ENCODE assay signal across 8 cellular contexts in genomic region chr2:29011650-29012060, GRCh38. TPM values are rescaled to one million over a fixed set of nuclear protein-coding genes. Genes with fewer than 3 reads are reported as not detected.
DNase-seq lines count a peak whose midpoint lies in the region; ATAC-seq lines count a peak whose summit lies in the region.

No MANE protein-coding gene starts in this region.

- no peak overlapping the region for H3K4me3 ChIP-seq in thymus (ENCODE audit: low read length)

- H3K4me1 Mint-ChIP-seq in T-cell, result peaks cover 78 to 81% (median 80%) of the 10 kb centered on the region in 3 donors
- H3K4me1 Mint-ChIP-seq in activated naive CD8-positive, alpha-beta T cell treated with anti-CD3 and anti-CD28 coated beads, Interleukin-2, amount 10 ng/mL, durations not matched to agents 7 days and 5 days, result peaks cover 71% of the 10 kb centered on the region

- peaks cover 1% of the 10 kb centered on the region for H3K9me3 ChIP-seq in thymus (ENCODE audit: control insufficient read depth)

- CTCF ChIA-PET in T-cell (lab: Charles Lee), result interaction anchor here (0.5 to 1.9 kb wide), 9 partner anchors 11 to 1306 kb away, joined by 3 to 28 read pairs (median 3); no protein-coding TSS in a partner anchor

- no peaks in the 10 kb centered on the region for H3K27me3 ChIP-seq in thymus (ENCODE audit: control insufficient read depth, insufficient read depth)

- DNase-seq in G401 (ENCODE audit: low spot score), result peak; percentile 19
- peak; percentile 55 to 94 (median 88) for DNase-seq in T-cell
- peak; percentile 68 for DNase-seq in activated naive CD8-positive, alpha-beta T cell treated with anti-CD3 and anti-CD28 coated beads, Interleukin-2, amount 10 ng/mL, durations not matched to agents 7 days and 5 days
- DNase-seq in myocyte (ENCODE audit: low read depth), result peak; percentile 99
- DNase-seq in NCI-H1436 (lab: John Stamatoyannopoulos, UW), result no peak

- in situ Hi-C loops in G401 (cut with HindIII; ENCODE audit: low sequenced_read_pairs), result no loop called here

- peak overlapping the region; percentile 52 to 72 (median 66) for H3K4me3 Mint-ChIP-seq in T-cell
- peak overlapping the region; percentile 89 for H3K4me3 Mint-ChIP-seq in activated naive CD8-positive, alpha-beta T cell treated with anti-CD3 and anti-CD28 coated beads, Interleukin-2, amount 10 ng/mL, durations not matched to agents 7 days and 5 days

- H3K9me3 Mint-ChIP-seq in T-cell, result no peaks in the 10 kb centered on the region
- no peaks in the 10 kb centered on the region for H3K9me3 Mint-ChIP-seq in activated naive CD8-positive, alpha-beta T cell treated with anti-CD3 and anti-CD28 coated beads, Interleukin-2, amount 10 ng/mL, durations not matched to agents 7 days and 5 days

- ATAC-seq in T-cell (replicated peaks in 1 of 4), result peak; percentile 39 to 81 (median 46)
- peak; percentile 24 for ATAC-seq in activated naive CD8-positive, alpha-beta T cell treated with anti-CD3 and anti-CD28 coated beads, Interleukin-2, amount 10 ng/mL, durations not matched to agents 7 days and 5 days (ENCODE audit: low read depth)
- no peak for ATAC-seq in GM18511 (IDR thresholded peaks at IDR 0.05; ENCODE audit: unreplicated experiment)
- ATAC-seq in GM21825 (IDR thresholded peaks at IDR 0.05; ENCODE audit: unreplicated experiment), result no peak

- H3K36me3 Mint-ChIP-seq in T-cell, result no peaks in the 10 kb centered on the region
- peaks cover 3% of the 10 kb centered on the region for H3K36me3 Mint-ChIP-seq in activated naive CD8-positive, alpha-beta T cell treated with anti-CD3 and anti-CD28 coated beads, Interleukin-2, amount 10 ng/mL, durations not matched to agents 7 days and 5 days

- no peaks in the 10 kb centered on the region for H3K27me3 Mint-ChIP-seq in T-cell
- H3K27me3 Mint-ChIP-seq in activated naive CD8-positive, alpha-beta T cell treated with anti-CD3 and anti-CD28 coated beads, Interleukin-2, amount 10 ng/mL, durations not matched to agents 7 days and 5 days, result no peaks in the 10 kb centered on the region

- 3% methylated on average over 14 of the region's 14 CpGs for WGBS in thymus

- H3K4me1 ChIP-seq in thymus (ENCODE audit: control insufficient read depth, insufficient read depth, low read length), result peaks cover 76% of the 10 kb centered on the region

- peak overlapping the region; percentile 98 to 100 for H3K27ac Mint-ChIP-seq in T-cell
- peak overlapping the region; percentile 99 for H3K27ac Mint-ChIP-seq in activated naive CD8-positive, alpha-beta T cell treated with anti-CD3 and anti-CD28 coated beads, Interleukin-2, amount 10 ng/mL, durations not matched to agents 7 days and 5 days

- H3K36me3 ChIP-seq in thymus (ENCODE audit: control insufficient read depth, insufficient read depth), result no peaks in the 10 kb centered on the region

- POLR2A ChIA-PET in T-cell (lab: Charles Lee), result interaction anchor here (0.5 to 2.2 kb wide), 5 partner anchors 10 to 235 kb away, joined by 3 to 14 read pairs (median 5); no protein-coding TSS in a partner anchor
- POLR2A ChIA-PET in activated naive CD8-positive, alpha-beta T cell treated with anti-CD3 and anti-CD28 coated beads, Interleukin-2, amount 10 ng/mL, durations not matched to agents 7 days and 5 days (lab: Charles Lee), result interaction anchor here (1.2 to 4.7 kb wide), 7 partner anchors 9 to 105 kb away, joined by 4 to 51 read pairs (median 5); partner anchors contain the start of gene CLIP4

- H3K27ac ChIP-seq in thymus (ENCODE audit: low read depth), result peak overlapping the region; percentile 85

RNA-seq across cellular contexts. Expression of gene TOGARAM2, which starts 30.6 kb away (rescaled TPM):
- total RNA-seq in G401 (2014; rRNA removed; shearing (Covaris generic)), result 2.7 and 3.2 TPM in 2 replicates
- total RNA-seq in T-cell (1 to 10 TPM; 1.7 to 5.2 (median 2.7) TPM), myocyte (1.0 and 1.7 TPM in 2 replicates)
- total RNA-seq in activated naive CD8-positive, alpha-beta T cell treated with anti-CD3 and anti-CD28 coated beads, Interleukin-2, amount 10 ng/mL, durations not matched to agents 7 days and 5 days, result 1 to 10 TPM; 5.2 to 5.3 TPM
- 1.1 TPM for polyA plus RNA-seq in myocyte (2012)
- polyA plus RNA-seq in thymus, result 3.3 TPM

Comparison
In these comparisons a context has a peak if more than half of its experiments do, and no peak if none do; other contexts are left out.
1. ATAC-seq: peak in T-cell (4 of 4) and activated naive CD8-positive, alpha-beta T cell treated with anti-CD3 and anti-CD28 coated beads, Interleukin-2, amount 10 ng/mL, durations not matched to agents 7 days and 5 days (single experiment); none in GM18511 (single experiment) and GM21825 (single experiment).